In genomic region chr16:89827383-89828198, GRCh38 we compare ENCODE assay signal across 8 cellular contexts. TPM values are rescaled to one million over a fixed set of nuclear protein-coding genes. Genes with fewer than 3 reads are reported as not detected.
DNase-seq lines count a peak whose midpoint lies in the region; ATAC-seq and TF ChIP-seq lines count a peak whose summit lies in the region.

No MANE protein-coding gene starts in this region.

- no peak for TF ChIP-seq CTCF in DOHH2 (IDR thresholded peaks at IDR 0.05; ENCODE audit: low read depth, low read length, poor library complexity, severe bottlenecking)
- TF ChIP-seq CTCF in MCF 10A (IDR thresholded peaks at IDR 0.05; ENCODE audit: unreplicated experiment), result no peak
- no peak for TF ChIP-seq CTCF in spleen (IDR thresholded peaks at IDR 0.05 in 8 of 11, conservative IDR thresholded peaks at IDR 0.05 in 3 of 11)

- H3K36me3 ChIP-seq in DOHH2 (ENCODE audit: control insufficient read depth, low read length) (no peaks in the 10 kb centered on the region), spleen (no peaks in the 10 kb centered on the region)

- H4K20me1 ChIP-seq in DOHH2 (ENCODE audit: control insufficient read depth, insufficient read depth, low read depth, low read length), result peaks cover 12% of the 10 kb centered on the region; the same call in 1 of the 2 replicates

- 9 to 15% (median 13%) methylated on average over 40 to 43 of the region's 43 CpGs for WGBS in spleen, 5 donors

- TF ChIP-seq POLR2A in spleen (IDR thresholded peaks at IDR 0.05), result no peak

- H3K9me3 ChIP-seq in DOHH2 (ENCODE audit: control insufficient read depth, insufficient read depth, low read length) (no peaks in the 10 kb centered on the region), spleen (no peaks in the 10 kb centered on the region)

- no peaks in the 10 kb centered on the region for H3K4me1 Mint-ChIP-seq in MCF 10A (ENCODE audit: insufficient read depth, unreplicated experiment)

- peak overlapping the region; percentile 69 for H3K4me3 ChIP-seq in DOHH2 (ENCODE audit: low read length)
- peak overlapping the region; percentile 3 to 70 (median 42) for H3K4me3 ChIP-seq in spleen

- peak overlapping the region; percentile 73 for H3K4me3 Mint-ChIP-seq in MCF 10A (ENCODE audit: unreplicated experiment)

- peaks cover 5% of the 10 kb centered on the region; the same call in 1 of the 2 replicates for H3K27me3 ChIP-seq in DOHH2 (ENCODE audit: control insufficient read depth, low read length)
- peaks cover 0 to 53% (median 9%) of the 10 kb centered on the region in 7 donors for H3K27me3 ChIP-seq in spleen (replicated peaks in 1 of 7)

- H3K9me3 Mint-ChIP-seq in MCF 10A (ENCODE audit: unreplicated experiment), result no peaks in the 10 kb centered on the region

- H3K79me2 ChIP-seq in DOHH2 (ENCODE audit: control insufficient read depth, low read length), result no peaks in the 10 kb centered on the region

- H3K9me2 ChIP-seq in DOHH2 (replicated peaks; ENCODE audit: control insufficient read depth, low read length), result no peaks in the 10 kb centered on the region

- H3K4me2 ChIP-seq in DOHH2 (ENCODE audit: low read length), result peak overlapping the region; percentile 79

- no TSS peak for BruUV-seq in MCF 10A (replicated peaks; lab: Mats Ljungman, UMichigan)

- intact Hi-C loops in MCF 10A (cut with micrococcal nuclease), result no loop called here
- intact Hi-C loops in spleen (cut with DNase I; ENCODE audit: low total_unique reads), result no loop called here

- DNase-seq in M059J (ENCODE audit: low read depth) (peak; percentile 91), MCF 10A (ENCODE audit: unreplicated experiment) (peak; percentile 42), inferior parietal cortex (ENCODE audit: extremely low spot score) (peak; percentile 32), spleen (no peak), putamen (ENCODE audit: low spot score) (no peak)
- DNase-seq in stimulated activated CD4-positive, alpha-beta T cell treated with anti-CD3 and anti-CD28 coated beads, Interleukin-4, amount 100 ng/mL, for 24 hours, result no peak

- no peaks in the 10 kb centered on the region for H3K27me3 Mint-ChIP-seq in MCF 10A (ENCODE audit: insufficient read depth, unreplicated experiment)

- CTCF ChIA-PET in MCF 10A (lab: Yijun Ruan, JAX), result interaction anchor here (1.0 kb wide), 1 partner anchor 33 kb away, joined by 4 read pairs; no protein-coding TSS in a partner anchor

- H3K27ac Mint-ChIP-seq in MCF 10A (ENCODE audit: low read depth, unreplicated experiment), result peak overlapping the region; percentile 27

- POLR2A ChIA-PET in MCF 10A (lab: Yijun Ruan, JAX), result interaction anchor here (0.6 to 3.7 kb wide), 6 partner anchors 9 to 105 kb away, joined by 3 to 21 read pairs (median 8); partner anchors contain the start of genes FANCA and TCF25

- no peak for ATAC-seq in GM18519 (IDR thresholded peaks at IDR 0.05; ENCODE audit: low FRiP score, unreplicated experiment)

- peaks cover 28% of the 10 kb centered on the region for H3K4me1 ChIP-seq in DOHH2 (ENCODE audit: control insufficient read depth, low read length)
- H3K4me1 ChIP-seq in spleen, result peaks cover 5 to 24% (median 18%) of the 10 kb centered on the region in 6 donors

- peaks cover 4% of the 10 kb centered on the region; the same call in 1 of the 2 replicates for H3F3A ChIP-seq in DOHH2 (ENCODE audit: control insufficient read depth, insufficient read depth)

- peaks cover 5% of the 10 kb centered on the region for H3K36me3 Mint-ChIP-seq in MCF 10A (ENCODE audit: insufficient read depth, unreplicated experiment)

- H3K27ac ChIP-seq in DOHH2 (ENCODE audit: low read depth, low read length) (no peak overlapping the region), spleen (peak overlapping the region in 3 of 8 donors; percentile 36 to 65 (median 56))

RNA-seq across cellular contexts. Expression of gene SPIRE2, which starts 0.7 kb away (rescaled TPM):
- total RNA-seq in M059J (2014; rRNA removed; shearing (Covaris generic)), result 1.1 and 2.3 TPM in 2 replicates
- total RNA-seq in MCF 10A (2022) (3.8 and 4.8 TPM in 2 replicates), spleen (1 to 10 TPM; 1.2 to 3.2 (median 2.8) TPM)
- polyA plus RNA-seq in spleen, result 1 to 10 TPM in 1 of 3 donors, under 1 TPM in 2; 0.80 to 1.3 (median 0.98) TPM

RNA-seq across cellular contexts. Expression of gene FANCA, which starts 11.1 kb away (rescaled TPM):
- total RNA-seq in M059J (2014; rRNA removed; shearing (Covaris generic)), result 27.9 and 40.5 TPM in 2 replicates
- total RNA-seq in MCF 10A (2022), result 18.5 and 30.6 TPM in 2 replicates
- 10 to 100 TPM; 15.7 to 28.9 (median 18.0) TPM for total RNA-seq in spleen
- polyA plus RNA-seq in spleen, result 10 to 100 TPM; 11.5 to 15.3 (median 14.5) TPM

RNA-seq across cellular contexts. Expression of gene TCF25, which starts 45.8 kb away (rescaled TPM):
- total RNA-seq in M059J (2014; rRNA removed; shearing (Covaris generic)), result 88.3 and 103 TPM in 2 replicates
- total RNA-seq in MCF 10A (2022) (200 and 239 TPM in 2 replicates), spleen (100 to 1,000 TPM; 145 to 305 (median 233) TPM)
- 100 to 1,000 TPM; 113 to 412 (median 334) TPM for polyA plus RNA-seq in spleen

Comparison
In these comparisons a context has a peak if more than half of its experiments do, and no peak if none do; other contexts are left out.
1. DNase-seq: peak in M059J (single experiment), MCF 10A (single experiment) and inferior parietal cortex (single experiment); none in spleen (single experiment), stimulated activated CD4-positive, alpha-beta T cell treated with anti-CD3 and anti-CD28 coated beads, Interleukin-4, amount 100 ng/mL, for 24 hours (single experiment) and putamen (single experiment).